27 cellular contexts compared by ENCODE assay signal in genomic region chr3:81041331-81041730, GRCh38.
"Had no signal": no experiment of that assay in that cellular context is flagged by ENCODE, and none has a peak within 500 bp of the region (broad histone marks: within the 10 kb centered on the region; RNA-seq: fewer than 3 reads in every experiment).

No MANE protein-coding gene starts in this region.

- ATAC-seq: activated CD4-positive, alpha-beta T cell treated with anti-CD3 and anti-CD28 coated beads for 36 hours; activated CD8-positive, alpha-beta memory T cell treated with anti-CD3 and anti-CD28 coated beads, Interleukin-2, amount 10 ng/mL, durations not matched to agents 7 days and 5 days; activated CD8-positive, alpha-beta T cell treated with anti-CD3 and anti-CD28 coated beads, Interleukin-2, amount 10 ng/mL, durations not matched to agents 7 days and 5 days; activated naive CD4-positive, alpha-beta T cell treated with anti-CD3 and anti-CD28 coated beads, Interleukin-2, amount 50 U/mL, for 72 hours; body of pancreas; gastroesophageal sphincter; heart left ventricle; naive thymus-derived CD4-positive, alpha-beta T cell; pancreas; stimulated activated effector memory CD8-positive, alpha-beta T cell treated with anti-CD3 and anti-CD28 coated beads, Interleukin-12 subunit alpha, Interleukin-12 subunit beta, amount 100 ng/mL, for 72 hours; stimulated activated naive CD8-positive, alpha-beta T cell treated with anti-CD3 and anti-CD28 coated beads, Interleukin-15, amount 100 ng/mL, for 72 hours had no signal

- H3K4me1 ChIP-seq: body of pancreas, gastroesophageal sphincter, heart left ventricle, left ventricle myocardium inferior, pancreas, prostate gland, sigmoid colon, uterus had no signal

- DNase-seq: activated CD4-positive, alpha-beta T cell treated with anti-CD3 and anti-CD28 coated beads for 36 hours; activated CD4-positive, CD25-positive, alpha-beta regulatory T cell; activated CD8-positive, alpha-beta memory T cell treated with anti-CD3 and anti-CD28 coated beads, Interleukin-2, amount 10 ng/mL, durations not matched to agents 7 days and 5 days; activated CD8-positive, alpha-beta T cell treated with anti-CD3 and anti-CD28 coated beads, Interleukin-2, amount 10 ng/mL, durations not matched to agents 7 days and 5 days; activated T-cell treated with anti-CD3 and anti-CD28 coated beads, Interleukin-2, amount 50 U/mL, for 48 hours; body of pancreas; dorsolateral prefrontal cortex; effector memory CD4-positive, alpha-beta T cell; heart left ventricle; hypothalamus; immature natural killer cell; left ventricle myocardium inferior; naive thymus-derived CD4-positive, alpha-beta T cell; nucleus accumbens; pancreas; sigmoid colon; small intestine; stimulated activated CD4-positive, alpha-beta T cell treated with anti-CD3 and anti-CD28 coated beads, Interleukin-4, amount 100 ng/mL, for 24 hours; stimulated activated naive CD8-positive, alpha-beta T cell treated with anti-CD3 and anti-CD28 coated beads, Interleukin-15, amount 100 ng/mL, for 72 hours; substantia nigra; uterus had no signal

- H3K27ac ChIP-seq: body of pancreas, coronary artery, dorsolateral prefrontal cortex, gastroesophageal sphincter, heart left ventricle, left ventricle myocardium inferior, pancreas, prostate gland, sigmoid colon, uterus had no signal

- H3K4me3 ChIP-seq: body of pancreas, coronary artery, dorsolateral prefrontal cortex, gastroesophageal sphincter, heart left ventricle, left ventricle myocardium inferior, lung, pancreas, prostate gland, sigmoid colon, uterus had no signal

- H3K36me3 ChIP-seq: gastroesophageal sphincter, heart left ventricle, left ventricle myocardium inferior, pancreas, prostate gland, sigmoid colon, uterus had no signal

- H3K9me3 ChIP-seq: body of pancreas, gastroesophageal sphincter, pancreas, prostate gland, sigmoid colon, uterus had no signal

- H3K27me3 ChIP-seq: body of pancreas, dorsolateral prefrontal cortex, gastroesophageal sphincter, heart left ventricle, pancreas, sigmoid colon, uterus had no signal
